1 cellular context compared by ENCODE assay signal in genomic region chr1:223844962-223845809, GRCh38.
TF ChIP-seq lines count a peak whose summit lies in the region.

No MANE protein-coding gene starts in this region.

TF ChIP-seq in HepG2, 621 proteins besides CTCF, POLR2A, EP300 and RAD21 (continued from another document and continues in another):
- no peak for TF ChIP-seq ATRX (CRISPR knock-in tag; IDR thresholded peaks at IDR 0.05; ENCODE audit: borderline replicate concordance)
- no peak for TF ChIP-seq ZNF788 (CRISPR knock-in tag; IDR thresholded peaks at IDR 0.05; ENCODE audit: borderline replicate concordance)
- peak; percentile 83 for TF ChIP-seq BHLHE40 (IDR thresholded peaks at IDR 0.05; ENCODE audit: low read length)
- TF ChIP-seq, protein P1, sequence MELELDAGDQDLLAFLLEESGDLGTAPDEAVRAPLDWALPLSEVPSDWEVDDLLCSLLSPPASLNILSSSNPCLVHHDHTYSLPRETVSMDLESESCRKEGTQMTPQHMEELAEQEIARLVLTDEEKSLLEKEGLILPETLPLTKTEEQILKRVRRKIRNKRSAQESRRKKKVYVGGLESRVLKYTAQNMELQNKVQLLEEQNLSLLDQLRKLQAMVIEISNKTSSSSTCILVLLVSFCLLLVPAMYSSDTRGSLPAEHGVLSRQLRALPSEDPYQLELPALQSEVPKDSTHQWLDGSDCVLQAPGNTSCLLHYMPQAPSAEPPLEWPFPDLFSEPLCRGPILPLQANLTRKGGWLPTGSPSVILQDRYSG (CRISPR knock-in tag; IDR thresholded peaks at IDR 0.05), result 0 out of 2 replicates have a peak, but pooled peaks have one; percentile 47
- no peak for TF ChIP-seq KLF15 (CRISPR knock-in tag; IDR thresholded peaks at IDR 0.05; ENCODE audit: borderline replicate concordance)
- TF ChIP-seq CENPX (CRISPR knock-in tag; IDR thresholded peaks at IDR 0.05), result no peak
- TF ChIP-seq USF2 (IDR thresholded peaks at IDR 0.05; ENCODE audit: low read depth, low read length), result no peak
- no peak for TF ChIP-seq USF2 (CRISPR knock-in tag; IDR thresholded peaks at IDR 0.05; ENCODE audit: borderline replicate concordance)
- no peak for TF ChIP-seq EEA1 (CRISPR knock-in tag; IDR thresholded peaks at IDR 0.05; ENCODE audit: borderline replicate concordance)
- TF ChIP-seq ZNF24 (IDR thresholded peaks at IDR 0.05), result no peak
- no peak for TF ChIP-seq ZNF331 (CRISPR knock-in tag; IDR thresholded peaks at IDR 0.05)
- no peak; the same call in 1 of the 2 replicates for TF ChIP-seq MXD1 (CRISPR knock-in tag; IDR thresholded peaks at IDR 0.05)
- peak; percentile 25; the same call in 1 of the 2 replicates for TF ChIP-seq ZNF746 (CRISPR knock-in tag; IDR thresholded peaks at IDR 0.05)
- TF ChIP-seq, protein P2, sequence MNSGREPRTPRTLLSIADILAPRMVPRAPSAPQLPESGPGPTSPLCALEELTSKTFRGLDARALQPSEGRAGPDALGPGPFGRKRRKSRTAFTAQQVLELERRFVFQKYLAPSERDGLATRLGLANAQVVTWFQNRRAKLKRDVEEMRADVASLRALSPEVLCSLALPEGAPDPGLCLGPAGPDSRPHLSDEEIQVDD (CRISPR knock-in tag; IDR thresholded peaks at IDR 0.05; ENCODE audit: borderline replicate concordance), result no peak
- no peak for TF ChIP-seq SMAD1 (CRISPR knock-in tag; IDR thresholded peaks at IDR 0.05; ENCODE audit: borderline replicate concordance, low read depth)
- no peak for TF ChIP-seq NR1H2 (CRISPR knock-in tag; IDR thresholded peaks at IDR 0.05; ENCODE audit: borderline replicate concordance, low read depth)
- TF ChIP-seq RBM39 (IDR thresholded peaks at IDR 0.05; ENCODE audit: low read depth, low read length, poor library complexity, severe bottlenecking), result no peak
- TF ChIP-seq ZNF768 (CRISPR knock-in tag; IDR thresholded peaks at IDR 0.05), result peak; percentile 65
- TF ChIP-seq FOXA3 (CRISPR knock-in tag; IDR thresholded peaks at IDR 0.05), result no peak
- no peak for TF ChIP-seq ZFY (CRISPR knock-in tag; IDR thresholded peaks at IDR 0.05)
- TF ChIP-seq ZNF567 (CRISPR knock-in tag; IDR thresholded peaks at IDR 0.05; ENCODE audit: borderline replicate concordance), result no peak
- TF ChIP-seq AHR (CRISPR knock-in tag; IDR thresholded peaks at IDR 0.05), result no peak
- TF ChIP-seq BCLAF1 (IDR thresholded peaks at IDR 0.05), result no peak
- no peak for TF ChIP-seq TP53 (CRISPR knock-in tag; conservative IDR thresholded peaks at IDR 0.05)
- no peak for TF ChIP-seq YEATS2 (CRISPR knock-in tag; IDR thresholded peaks at IDR 0.05; ENCODE audit: borderline replicate concordance)
- no peak for TF ChIP-seq NFKBIZ (CRISPR knock-in tag; IDR thresholded peaks at IDR 0.05)
- TF ChIP-seq KAT7 (CRISPR knock-in tag; IDR thresholded peaks at IDR 0.05; ENCODE audit: borderline replicate concordance), result peak; percentile 61; the same call in 1 of the 2 replicates
- no peak for TF ChIP-seq RFX3 (CRISPR knock-in tag; IDR thresholded peaks at IDR 0.05)
- TF ChIP-seq ZNF772 (CRISPR knock-in tag; IDR thresholded peaks at IDR 0.05), result no peak
- no peak for TF ChIP-seq ZNF652 (CRISPR knock-in tag; IDR thresholded peaks at IDR 0.05; ENCODE audit: borderline replicate concordance, low read depth)
- TF ChIP-seq ZNF530 (CRISPR knock-in tag; IDR thresholded peaks at IDR 0.05; ENCODE audit: low read depth), result no peak
- TF ChIP-seq NKX3-1 (CRISPR knock-in tag; IDR thresholded peaks at IDR 0.05), result no peak
- TF ChIP-seq ELF4 (CRISPR knock-in tag; IDR thresholded peaks at IDR 0.05; ENCODE audit: borderline replicate concordance), result no peak
- no peak for TF ChIP-seq CEBPG (CRISPR knock-in tag; IDR thresholded peaks at IDR 0.05)
- no peak for TF ChIP-seq GPBP1L1 (CRISPR knock-in tag; IDR thresholded peaks at IDR 0.05)
- TF ChIP-seq CEBPB (IDR thresholded peaks at IDR 0.05; ENCODE audit: borderline replicate concordance, low read depth, low read length), result no peak
- peak; percentile 78; the same call in 1 of the 2 replicates for TF ChIP-seq HES4 (CRISPR knock-in tag; IDR thresholded peaks at IDR 0.05; ENCODE audit: borderline replicate concordance)
- no peak for TF ChIP-seq ZNF264 (CRISPR knock-in tag; IDR thresholded peaks at IDR 0.05)
- no peak for TF ChIP-seq ZBTB38 (CRISPR knock-in tag; IDR thresholded peaks at IDR 0.05)
- TF ChIP-seq ZNF543 (CRISPR knock-in tag; IDR thresholded peaks at IDR 0.05), result no peak
- TF ChIP-seq GMEB1 (CRISPR knock-in tag; IDR thresholded peaks at IDR 0.05; ENCODE audit: borderline replicate concordance), result 0 out of 2 replicates have a peak, but pooled peaks have one; percentile 6
- no peak for TF ChIP-seq SRSF1 (optimal IDR thresholded peaks at IDR 0.05; ENCODE audit: low read depth, low read length)
- TF ChIP-seq, protein P3, sequence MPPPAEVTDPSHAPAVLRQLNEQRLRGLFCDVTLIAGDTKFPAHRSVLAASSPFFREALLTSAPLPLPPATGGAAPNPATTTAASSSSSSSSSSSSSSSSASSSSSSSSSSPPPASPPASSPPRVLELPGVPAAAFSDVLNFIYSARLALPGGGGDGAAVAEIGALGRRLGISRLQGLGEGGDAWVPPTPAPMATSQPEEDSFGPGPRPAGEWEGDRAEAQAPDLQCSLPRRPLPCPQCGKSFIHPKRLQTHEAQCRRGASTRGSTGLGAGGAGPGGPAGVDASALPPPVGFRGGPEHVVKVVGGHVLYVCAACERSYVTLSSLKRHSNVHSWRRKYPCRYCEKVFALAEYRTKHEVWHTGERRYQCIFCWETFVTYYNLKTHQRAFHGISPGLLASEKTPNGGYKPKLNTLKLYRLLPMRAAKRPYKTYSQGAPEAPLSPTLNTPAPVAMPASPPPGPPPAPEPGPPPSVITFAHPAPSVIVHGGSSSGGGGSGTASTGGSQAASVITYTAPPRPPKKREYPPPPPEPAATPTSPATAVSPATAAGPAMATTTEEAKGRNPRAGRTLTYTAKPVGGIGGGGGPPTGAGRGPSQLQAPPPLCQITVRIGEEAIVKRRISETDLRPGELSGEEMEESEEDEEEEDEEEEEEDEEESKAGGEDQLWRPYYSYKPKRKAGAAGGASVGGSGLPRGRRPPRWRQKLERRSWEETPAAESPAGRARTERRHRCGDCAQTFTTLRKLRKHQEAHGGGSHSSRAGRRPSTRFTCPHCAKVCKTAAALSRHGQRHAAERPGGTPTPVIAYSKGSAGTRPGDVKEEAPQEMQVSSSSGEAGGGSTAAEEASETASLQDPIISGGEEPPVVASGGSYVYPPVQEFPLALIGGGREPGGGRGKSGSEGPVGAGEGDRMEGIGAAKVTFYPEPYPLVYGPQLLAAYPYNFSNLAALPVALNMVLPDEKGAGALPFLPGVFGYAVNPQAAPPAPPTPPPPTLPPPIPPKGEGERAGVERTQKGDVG (CRISPR knock-in tag; IDR thresholded peaks at IDR 0.05; ENCODE audit: borderline replicate concordance), result no peak
- no peak for TF ChIP-seq ZNF547 (CRISPR knock-in tag; IDR thresholded peaks at IDR 0.05)
- no peak for TF ChIP-seq ADNP (CRISPR knock-in tag; IDR thresholded peaks at IDR 0.05)
- TF ChIP-seq ZNF317 (CRISPR knock-in tag; IDR thresholded peaks at IDR 0.05), result no peak
- no peak for TF ChIP-seq FOXO1 (CRISPR knock-in tag; IDR thresholded peaks at IDR 0.05)
- peak; percentile 89 for TF ChIP-seq ARID2 (CRISPR knock-in tag; IDR thresholded peaks at IDR 0.05; ENCODE audit: borderline replicate concordance)
- no peak for TF ChIP-seq ATF1 (CRISPR knock-in tag; IDR thresholded peaks at IDR 0.05)
- TF ChIP-seq ZBTB37 (CRISPR knock-in tag; IDR thresholded peaks at IDR 0.05), result no peak
- no peak for TF ChIP-seq FIP1L1 (IDR thresholded peaks at IDR 0.05; ENCODE audit: borderline replicate concordance, insufficient read depth, low read depth, low read length)
- no peak for TF ChIP-seq HNRNPUL1 (IDR thresholded peaks at IDR 0.05; ENCODE audit: low read depth, low read length)
- no peak for TF ChIP-seq ZNF225 (CRISPR knock-in tag; IDR thresholded peaks at IDR 0.05)
- no peak for TF ChIP-seq BORCS8-MEF2B (CRISPR knock-in tag; IDR thresholded peaks at IDR 0.05)
- TF ChIP-seq ZBTB21 (CRISPR knock-in tag; IDR thresholded peaks at IDR 0.05), result no peak
- TF ChIP-seq, protein P4, sequence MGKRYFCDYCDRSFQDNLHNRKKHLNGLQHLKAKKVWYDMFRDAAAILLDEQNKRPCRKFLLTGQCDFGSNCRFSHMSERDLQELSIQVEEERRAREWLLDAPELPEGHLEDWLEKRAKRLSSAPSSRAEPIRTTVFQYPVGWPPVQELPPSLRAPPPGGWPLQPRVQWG (CRISPR knock-in tag; IDR thresholded peaks at IDR 0.05; ENCODE audit: borderline replicate concordance, low read depth), result no peak
